17 cellular contexts compared by ENCODE assay signal in genomic region chr3:121692010-121692699, GRCh38. TPM values are rescaled to one million over a fixed set of nuclear protein-coding genes. Genes with fewer than 3 reads are reported as not detected.
A peak's percentile ranks its signal among the peaks of the same experiment; 100 is the strongest.
DNase-seq lines count a peak whose midpoint lies in the region; ATAC-seq, FAIRE-seq and TF ChIP-seq lines count a peak whose summit lies in the region.
"Had no signal": no experiment of that assay in that cellular context is flagged by ENCODE, and none has a peak within 500 bp of the region (broad histone marks: within the 10 kb centered on the region; RNA-seq: fewer than 3 reads in every experiment).

No MANE protein-coding gene starts in this region.

- H3K36me3 ChIP-seq in GM12878 (ENCODE audit: control insufficient read depth in 2 of 2, insufficient read depth in 2 of 2, low read length in 1 of 2), result peaks cover 2 to 8% of the 10 kb centered on the region in 2 experiments
- H3K36me3 ChIP-seq in suprapubic skin, result peaks cover 53% of the 10 kb centered on the region

- intact Hi-C loops in GM12878 (cut with micrococcal nuclease; ENCODE audit: unreplicated experiment), result no loop called here
- intact Hi-C loops in sciatic nerve (cut with DNase I), result no loop called here

- H3K4me2 ChIP-seq in GM12878 (ENCODE audit: control insufficient read depth, insufficient read depth), result no peak overlapping the region
- H3K4me2 ChIP-seq: PC-9 had no signal

- H3K36me3 Mint-ChIP-seq in activated T-cell treated with anti-CD3 and anti-CD28 coated beads, Interleukin-2, amount 50 U/mL, for 72 hours (ENCODE audit: insufficient read depth in 2 of 2), result peaks cover 11 to 14% of the 10 kb centered on the region in 2 donors

- ATAC-seq in activated T-cell treated with anti-CD3 and anti-CD28 coated beads, Interleukin-2, amount 50 U/mL, for 72 hours (replicated peaks in 1 of 2), result no peak
- 0 out of 3 replicates have a peak, but pooled peaks have one; percentile 19 for ATAC-seq in GM12878
- peak; percentile 85 for ATAC-seq in sciatic nerve

- TF ChIP-seq EP300 in GM12878 (IDR thresholded peaks at IDR 0.05; ENCODE audit: borderline replicate concordance in 1 of 2, control insufficient read depth in 1 of 2, low read depth in 2 of 2, low read length in 2 of 2), result no peak
- TF ChIP-seq EP300 in suprapubic skin (IDR thresholded peaks at IDR 0.05), result no peak

- in situ Hi-C loops in GM12878 (cut with MboI), result no loop called here

- H3K27ac ChIP-seq in GM12878 (ENCODE audit: control insufficient read depth, insufficient read depth) (no peak overlapping the region), suprapubic skin (no peak overlapping the region)
- H3K27ac ChIP-seq: PC-9 had no signal

- FAIRE-seq in GM18507 (lab: Jason Lieb, UNC), result peak; percentile 44
- FAIRE-seq in GM12878 (lab: Jason Lieb, UNC), result no peak
- FAIRE-seq: D721Med, G401.6, GM12892, HTR-8/SVneo had no signal

- no peaks in the 10 kb centered on the region for H3K27me3 Mint-ChIP-seq in activated T-cell treated with anti-CD3 and anti-CD28 coated beads, Interleukin-2, amount 50 U/mL, for 72 hours (ENCODE audit: low read depth)
- H3K27me3 Mint-ChIP-seq: CD4-positive, alpha-beta T cell had no signal

- SMC1A ChIA-PET in GM12878 (lab: Charles Lee; ENCODE audit: uncharacterized antibody, unreplicated experiment), result interaction anchor here (0.7 to 4.4 kb wide), 8 partner anchors 7 to 145 kb away, joined by 3 to 26 read pairs (median 6); no protein-coding TSS in a partner anchor

- H3K9me3 ChIP-seq in GM12878 (replicated peaks; ENCODE audit: control insufficient read depth, insufficient read depth, low read length) (no peaks in the 10 kb centered on the region), suprapubic skin (no peaks in the 10 kb centered on the region)

- DNase-seq in activated T-cell treated with anti-CD3 and anti-CD28 coated beads, Interleukin-2, amount 50 U/mL, for 72 hours, result no peak
- no peak for DNase-seq in activated T-cell treated with anti-CD3 and anti-CD28 coated beads for 4 hours
- DNase-seq in GM18507 (ENCODE audit: extremely low spot score, insufficient read length, low read depth), result no peak
- DNase-seq in GM12878 (ENCODE audit: low read depth, low spot score), result no peak
- DNase-seq in sciatic nerve (ENCODE audit: low spot score), result no peak
- DNase-seq in suprapubic skin (ENCODE audit: low spot score in 2 of 2), result no peak
- DNase-seq in NCI-H82 (lab: John Stamatoyannopoulos, UW), result no peak
- DNase-seq: AML-193; CD4-positive, alpha-beta T cell; DMS79 treated with DMSO at 0.1 percent for 48 hours; GOT3; NCI-H1092; PC-9 had no signal

- WGBS in GM12878 (ENCODE audit: insufficient coverage, insufficient replicate concordance, low lambda C conversion rate, missing lambda C conversion rate), result 76% methylated on average over 2 of the region's 2 CpGs
- 91% methylated on average over 2 of the region's 2 CpGs for WGBS in suprapubic skin

- H3K9me3 Mint-ChIP-seq in activated T-cell treated with anti-CD3 and anti-CD28 coated beads, Interleukin-2, amount 50 U/mL, for 72 hours, result no peaks in the 10 kb centered on the region
- H3K9me3 Mint-ChIP-seq: CD4-positive, alpha-beta T cell had no signal

- H3K4me3 ChIP-seq in GM12878, result no peak overlapping the region
- no peak overlapping the region for H3K4me3 ChIP-seq in suprapubic skin
- H3K4me3 ChIP-seq: PC-9 had no signal

- CTCF ChIA-PET in GM12878 (lab: Yijun Ruan, JAX), result interaction anchor here (1.1 to 3.1 kb wide), 4 partner anchors 8 to 13 kb away, joined by 4 to 9 read pairs (median 7); no protein-coding TSS in a partner anchor

- H3K27me3 ChIP-seq in GM12878 (replicated peaks in 1 of 2; ENCODE audit: control insufficient read depth in 2 of 2, insufficient read depth in 2 of 2, low read length in 1 of 2) (no peaks in the 10 kb centered on the region), suprapubic skin (no peaks in the 10 kb centered on the region)

- BruUV-seq in GM12878 (replicated peaks; lab: Mats Ljungman, UMichigan), result no TSS peak

- H3K4me3 Mint-ChIP-seq in activated T-cell treated with anti-CD3 and anti-CD28 coated beads, Interleukin-2, amount 50 U/mL, for 72 hours, result no peak overlapping the region
- H3K4me3 Mint-ChIP-seq: CD4-positive, alpha-beta T cell had no signal

- no peak overlapping the region for H3K9ac ChIP-seq in GM12878 (ENCODE audit: control insufficient read depth, insufficient read depth, low read length)

- H3K4me1 Mint-ChIP-seq in activated T-cell treated with anti-CD3 and anti-CD28 coated beads, Interleukin-2, amount 50 U/mL, for 72 hours (ENCODE audit: low read depth), result peaks cover 18% of the 10 kb centered on the region

- no peaks in the 10 kb centered on the region for H4K20me1 ChIP-seq in GM12878 (ENCODE audit: control insufficient read depth, insufficient read depth)

- H3K79me2 ChIP-seq in GM12878 (ENCODE audit: control insufficient read depth, insufficient read depth, low read length), result no peaks in the 10 kb centered on the region

- POLR2A ChIA-PET in GM12878 (lab: Charles Lee), result interaction anchor here (1.2 to 1.9 kb wide), 4 partner anchors 9 to 31 kb away, joined by 4 to 6 read pairs (median 4); partner anchors contain the start of gene HCLS1

- no peak for TF ChIP-seq RAD21 in GM12878 (IDR thresholded peaks at IDR 0.05; ENCODE audit: insufficient read depth, low read depth, low read length)

- RAD21 ChIA-PET in GM12878 (lab: Charles Lee; ENCODE audit: unreplicated experiment), result interaction anchor here (1.4 kb wide), 1 partner anchor 145 kb away, joined by 8 read pairs; no protein-coding TSS in a partner anchor

- no peak for TF ChIP-seq POLR2A in GM12878 (IDR thresholded peaks at IDR 0.05; ENCODE audit: low read depth, low read length)
- no peak for TF ChIP-seq POLR2A in suprapubic skin (IDR thresholded peaks at IDR 0.05)

- H3K4me1 ChIP-seq in GM12878 (ENCODE audit: control insufficient read depth, insufficient read depth, low read length), result peaks cover 14% of the 10 kb centered on the region
- no peaks in the 10 kb centered on the region for H3K4me1 ChIP-seq in suprapubic skin

- TF ChIP-seq CTCF in GM12878 (IDR thresholded peaks at IDR 0.05 in 2 of 3, conservative IDR thresholded peaks at IDR 0.05 in 1 of 3; ENCODE audit: control insufficient read depth in 2 of 3, extremely low read depth in 1 of 3, insufficient read depth in 1 of 3, low read depth in 3 of 3, low read length in 3 of 3) (no peak), suprapubic skin (IDR thresholded peaks at IDR 0.05) (no peak)

- peak overlapping the region; percentile 54 for H3K27ac Mint-ChIP-seq in activated T-cell treated with anti-CD3 and anti-CD28 coated beads, Interleukin-2, amount 50 U/mL, for 72 hours
- H3K27ac Mint-ChIP-seq: CD4-positive, alpha-beta T cell had no signal

- H2AFZ ChIP-seq in GM12878 (ENCODE audit: control insufficient read depth, low read depth, low read length), result no peak overlapping the region
- H2AFZ ChIP-seq: PC-9 had no signal

TF ChIP-seq in GM12878, 131 proteins besides CTCF, POLR2A, EP300 and RAD21 (continues in another document):
- TF ChIP-seq YBX1 (IDR thresholded peaks at IDR 0.05) (no peak), ESRRA (IDR thresholded peaks at IDR 0.05; ENCODE audit: low read length) (no peak), EED (IDR thresholded peaks at IDR 0.05; ENCODE audit: low read depth) (no peak)

RNA-seq across cellular contexts. Expression of gene HCLS1, which starts 31.5 kb away (rescaled TPM):
- 100 to 1,000 TPM; 236 to 259 TPM for total RNA-seq in activated T-cell treated with anti-CD3 and anti-CD28 coated beads, Interleukin-2, amount 50 U/mL, for 72 hours
- 212 and 226 TPM in 2 replicates for total RNA-seq in GM12878 (2013; cell fraction: nucleolus; rRNA removed)
- 240 and 260 TPM in 2 replicates for total RNA-seq in GM12878 (2014; rRNA removed)
- total RNA-seq in GM12878 (2014; rRNA removed; fragmentation: Illumina TruSeq; extraction: Trizol), result 212 and 221 TPM in 2 replicates
- 232 and 237 TPM in 2 replicates for total RNA-seq in GM12878 (2021)
- polyA plus RNA-seq in GM12878 (2011; ENCODE audit: low read depth), result 140 TPM
- polyA plus RNA-seq in GM12878 (2011; rRNA removed), result 168 and 195 TPM in 2 replicates
- 161 and 180 TPM in 2 replicates for polyA plus RNA-seq in GM12878 (2011; cell fraction: cytosol; rRNA removed)
- polyA plus RNA-seq in GM12878 (2011; cell fraction: nucleus; rRNA removed), result 255 and 288 TPM in 2 replicates
- polyA plus RNA-seq in GM12878 (2012), result 166 and 209 TPM in 2 replicates
- 344 and 401 TPM in 2 replicates for polyA plus RNA-seq in GM12878 (2014; fragmentation: Illumina TruSeq; extraction: Trizol)
- polyA plus RNA-seq in GM12878 (2014; fragmentation: Nextera tagmentation; extraction: Ambion mirVana), result 10 to 100 TPM; 51.6 to 76.2 TPM
- polyA plus RNA-seq in GM12878 (2014; rRNA removed), result 225 and 226 TPM in 2 replicates
- 100 to 1,000 TPM; 271 to 303 TPM for polyA plus RNA-seq in GM12878 (2016; fragmentation: Nextera tagmentation; extraction: Ambion mirVana)
- polyA minus RNA-seq in GM12878 (2011; rRNA and poly(A)+ RNA removed), result 156 and 160 TPM in 2 replicates
- 46.1 and 55.5 TPM in 2 replicates for polyA minus RNA-seq in GM12878 (2011; cell fraction: cytosol; rRNA and poly(A)+ RNA removed)
- 64.2 and 97.4 TPM in 2 replicates for polyA minus RNA-seq in GM12878 (2011; cell fraction: nucleus; rRNA and poly(A)+ RNA removed)
- 45.4 TPM for total RNA-seq in sciatic nerve
- 10 to 100 TPM in 3 of 4 donors, 1 to 10 TPM in 1; 7.2 to 20.3 (median 11.8) TPM for total RNA-seq in suprapubic skin

RNA-seq across cellular contexts. Expression of gene GOLGB1, which starts 57.4 kb away (rescaled TPM):
- total RNA-seq in activated T-cell treated with anti-CD3 and anti-CD28 coated beads, Interleukin-2, amount 50 U/mL, for 72 hours, result 10 to 100 TPM; 26.5 to 33.1 TPM
- 54.1 and 61.2 TPM in 2 replicates for total RNA-seq in GM12878 (2013; cell fraction: nucleolus; rRNA removed)
- 18.9 and 19.9 TPM in 2 replicates for total RNA-seq in GM12878 (2014; rRNA removed)
- 30.2 and 34.0 TPM in 2 replicates for total RNA-seq in GM12878 (2014; rRNA removed; fragmentation: Illumina TruSeq; extraction: Trizol)
- total RNA-seq in GM12878 (2021), result 24.7 and 26.7 TPM in 2 replicates
- 15.8 TPM for polyA plus RNA-seq in GM12878 (2011; ENCODE audit: low read depth)
- polyA plus RNA-seq in GM12878 (2011; rRNA removed), result 18.8 and 25.7 TPM in 2 replicates
- polyA plus RNA-seq in GM12878 (2011; cell fraction: cytosol; rRNA removed), result 10.1 and 11.1 TPM in 2 replicates
- polyA plus RNA-seq in GM12878 (2011; cell fraction: nucleus; rRNA removed), result 28.7 and 31.5 TPM in 2 replicates
- 20.3 and 23.3 TPM in 2 replicates for polyA plus RNA-seq in GM12878 (2012)
- 26.3 and 27.1 TPM in 2 replicates for polyA plus RNA-seq in GM12878 (2014; fragmentation: Illumina TruSeq; extraction: Trizol)
- 1 to 10 TPM; 7.4 to 9.6 TPM for polyA plus RNA-seq in GM12878 (2014; fragmentation: Nextera tagmentation; extraction: Ambion mirVana)
- polyA plus RNA-seq in GM12878 (2014; rRNA removed), result 13.2 and 15.9 TPM in 2 replicates
- 10 to 100 TPM; 33.3 to 34.5 TPM for polyA plus RNA-seq in GM12878 (2016; fragmentation: Nextera tagmentation; extraction: Ambion mirVana)
- polyA minus RNA-seq in GM12878 (2011; rRNA and poly(A)+ RNA removed), result 12.8 and 14.0 TPM in 2 replicates
- polyA minus RNA-seq in GM12878 (2011; cell fraction: cytosol; rRNA and poly(A)+ RNA removed), result 8.7 and 15.7 TPM in 2 replicates
- 12.1 and 13.5 TPM in 2 replicates for polyA minus RNA-seq in GM12878 (2011; cell fraction: nucleus; rRNA and poly(A)+ RNA removed)
- total RNA-seq in sciatic nerve, result 73.4 TPM
- total RNA-seq in suprapubic skin, result 10 to 100 TPM; 39.3 to 98.4 (median 53.5) TPM

Comparison
In these comparisons a context has a peak if more than half of its experiments do, and no peak if none do; other contexts are left out.
1. ATAC-seq: peak in GM12878 (single experiment) and sciatic nerve (single experiment); none in activated T-cell treated with anti-CD3 and anti-CD28 coated beads, Interleukin-2, amount 50 U/mL, for 72 hours (0 of 2).